9 cellular contexts compared by ENCODE assay signal in the genomic region with DNA sequence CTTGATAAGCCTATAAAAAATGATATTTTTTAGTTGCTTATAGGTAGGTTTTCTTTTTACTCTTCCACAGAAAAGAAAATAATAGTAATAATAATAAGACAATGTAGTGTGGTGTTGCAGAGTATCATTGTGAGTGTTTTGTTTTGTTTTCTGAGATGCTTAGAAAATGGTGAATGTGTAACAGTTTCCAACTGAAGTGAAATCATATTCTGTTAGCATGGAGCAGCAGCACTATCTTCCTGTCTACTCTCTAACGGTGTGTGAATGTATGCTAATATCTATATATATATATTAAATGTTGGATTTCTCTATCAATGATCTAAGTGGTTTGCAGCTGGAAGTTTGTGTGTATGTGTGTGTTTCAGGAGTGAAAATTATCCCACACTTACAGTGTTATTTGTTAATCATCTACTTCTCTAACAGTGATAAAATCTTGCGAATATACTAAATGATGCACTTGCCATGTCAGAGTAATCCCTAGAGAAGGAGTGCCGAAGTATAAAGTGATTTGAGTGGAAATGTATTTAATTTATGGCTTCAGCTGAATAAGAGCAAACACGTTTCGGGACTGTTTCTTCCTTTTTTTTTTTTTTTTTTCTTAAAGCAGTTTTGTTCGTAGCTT. TPM values are rescaled to one million over a fixed set of nuclear protein-coding genes. Genes with fewer than 3 reads are reported as not detected.
DNase-seq lines count a peak whose midpoint lies in the region; ATAC-seq and TF ChIP-seq lines count a peak whose summit lies in the region.
"Had no signal": no experiment of that assay in that cellular context is flagged by ENCODE, and none has a peak within 500 bp of the region (broad histone marks: within the 10 kb centered on the region; RNA-seq: fewer than 3 reads in every experiment).

No MANE protein-coding gene starts in this region.

- peaks cover 6% of the 10 kb centered on the region for H3K4me1 ChIP-seq in thymus (ENCODE audit: control insufficient read depth, insufficient read depth, low read length)

- no peaks in the 10 kb centered on the region for H3K36me3 ChIP-seq in thymus (ENCODE audit: control insufficient read depth, insufficient read depth)

- no peaks in the 10 kb centered on the region for H3K27me3 ChIP-seq in thymus (ENCODE audit: control insufficient read depth, insufficient read depth)

- 3% methylated on average over 6 of the region's 6 CpGs for WGBS in thymus

- CTCF ChIA-PET in activated CD4-positive, alpha-beta T cell treated with anti-CD3 and anti-CD28 coated beads, Interleukin-2, amount 10 ng/mL, durations not matched to agents 7 days and 5 days (lab: Charles Lee) = interaction anchor here (0.6 to 1.0 kb wide), 6 partner anchors 9 to 1767 kb away, joined by 3 to 7 read pairs (median 4); no protein-coding TSS in a partner anchor

- H3K36me3 Mint-ChIP-seq in activated CD4-positive, alpha-beta T cell treated with anti-CD3 and anti-CD28 coated beads, Interleukin-2, amount 10 ng/mL, durations not matched to agents 7 days and 5 days (ENCODE audit: low read depth) = peaks cover 1% of the 10 kb centered on the region

- H3K9me3 Mint-ChIP-seq in activated CD4-positive, alpha-beta T cell treated with anti-CD3 and anti-CD28 coated beads, Interleukin-2, amount 10 ng/mL, durations not matched to agents 7 days and 5 days = no peaks in the 10 kb centered on the region

- peaks cover 50% of the 10 kb centered on the region for H3K4me1 Mint-ChIP-seq in activated CD4-positive, alpha-beta T cell treated with anti-CD3 and anti-CD28 coated beads, Interleukin-2, amount 10 ng/mL, durations not matched to agents 7 days and 5 days

- H3K27ac Mint-ChIP-seq in activated CD4-positive, alpha-beta T cell treated with anti-CD3 and anti-CD28 coated beads, Interleukin-2, amount 10 ng/mL, durations not matched to agents 7 days and 5 days = peak overlapping the region; percentile 47

- intact Hi-C loops in left colon (cut with DNase I, micrococcal nuclease) = loop anchor here in 1 of 2 donors (10.0 kb wide), 1 partner anchor 133 kb away; no protein-coding TSS in a partner anchor

- H3K4me3 Mint-ChIP-seq in activated CD4-positive, alpha-beta T cell treated with anti-CD3 and anti-CD28 coated beads, Interleukin-2, amount 10 ng/mL, durations not matched to agents 7 days and 5 days = peak overlapping the region; percentile 68

- TF ChIP-seq CTCF in WI38 (IDR thresholded peaks at IDR 0.05; ENCODE audit: low read depth, low read length) = no peak

- DNase-seq in activated CD4-positive, alpha-beta T cell treated with anti-CD3 and anti-CD28 coated beads, Interleukin-2, amount 10 ng/mL, durations not matched to agents 7 days and 5 days = no peak
- no peak for DNase-seq in activated CD4-positive, alpha-beta T cell treated with anti-CD3 and anti-CD28 coated beads, Interleukin-2, amount 50 U/mL, for 1 hour
- DNase-seq in left colon (no peak), NCI-H1694 treated with DMSO at 0.1 percent for 48 hours (lab: John Stamatoyannopoulos, UW) (no peak), SKM-1 treated with dmso at 0.1 percent for 144 hours (lab: John Stamatoyannopoulos, UW; ENCODE audit: unreplicated experiment) (no peak)

- peak overlapping the region; percentile 62 for H3K27ac ChIP-seq in thymus (ENCODE audit: low read depth)
- H3K27ac ChIP-seq: KMS-11 had no signal

- H3K4me3 ChIP-seq in WI38 (ENCODE audit: low read depth, low read length) (peak overlapping the region; percentile 33; the same call in 1 of the 2 replicates), thymus (ENCODE audit: low read length) (peak overlapping the region; percentile 55)

- H3K9me3 ChIP-seq in thymus (ENCODE audit: control insufficient read depth) = no peaks in the 10 kb centered on the region

- POLR2A ChIA-PET in activated CD4-positive, alpha-beta T cell treated with anti-CD3 and anti-CD28 coated beads, Interleukin-2, amount 10 ng/mL, durations not matched to agents 7 days and 5 days (lab: Charles Lee) = interaction anchor here (1.0 kb wide), 1 partner anchor 158 kb away, joined by 4 read pairs; a partner anchor contains a TSS

- H3K27me3 Mint-ChIP-seq in activated CD4-positive, alpha-beta T cell treated with anti-CD3 and anti-CD28 coated beads, Interleukin-2, amount 10 ng/mL, durations not matched to agents 7 days and 5 days = peaks cover 6% of the 10 kb centered on the region

- ATAC-seq in left colon = peak; percentile 32
- no peak for ATAC-seq in HG03460 (IDR thresholded peaks at IDR 0.05; ENCODE audit: unreplicated experiment)

RNA-seq across cellular contexts. Expression of a gene that starts 0.4 kb away (rescaled TPM):
- total RNA-seq in activated CD4-positive, alpha-beta T cell treated with anti-CD3 and anti-CD28 coated beads, Interleukin-2, amount 10 ng/mL, durations not matched to agents 7 days and 5 days = under 1 TPM; 0.15 to 0.23 TPM
- total RNA-seq in left colon = 10 to 100 TPM; 24.5 to 29.9 TPM
- polyA plus RNA-seq in thymus = 2.6 TPM

Comparison
In these comparisons a context has a peak if more than half of its experiments do, and no peak if none do; other contexts are left out.
1. RNA of a gene that starts 0.4 kb away (total RNA-seq): 24.5 to 29.9 TPM in left colon; 0.15 to 0.23 TPM in activated CD4-positive, alpha-beta T cell treated with anti-CD3 and anti-CD28 coated beads, Interleukin-2, amount 10 ng/mL, durations not matched to agents 7 days and 5 days; every median in the first group is over 10 times any median in the second.